Comparison of ENCODE assay signal across 1 cellular context in the genomic region with DNA sequence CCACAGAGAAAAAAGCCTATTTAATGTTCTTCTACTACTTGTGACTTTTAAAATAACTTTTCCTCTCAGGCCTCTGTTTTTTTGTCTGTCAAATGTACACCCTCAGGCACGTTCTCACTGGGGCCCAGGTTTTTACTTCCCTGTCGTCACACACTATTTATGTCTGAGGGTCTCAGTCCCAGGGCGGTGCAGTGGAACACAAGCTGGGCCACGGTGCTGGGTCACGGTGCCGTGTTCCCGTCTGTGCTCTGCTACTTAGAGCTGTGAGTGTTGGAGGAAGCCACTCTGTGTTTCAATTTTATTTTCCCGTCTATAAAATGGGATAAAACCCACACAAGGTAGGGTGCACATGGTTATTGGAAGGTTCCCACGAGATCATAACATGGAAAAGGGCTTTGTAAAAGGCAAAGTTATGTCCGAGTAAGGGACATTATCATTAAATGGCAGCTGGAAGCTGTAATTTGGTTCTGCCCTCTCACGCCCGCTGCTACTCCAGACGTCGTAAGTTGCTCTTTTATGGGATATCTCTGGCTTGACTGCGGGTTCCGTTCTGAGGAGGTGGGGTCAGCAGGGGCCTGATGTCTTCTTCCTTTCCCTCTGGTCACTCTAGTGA.
TF ChIP-seq lines count a peak whose summit lies in the region.

No MANE protein-coding gene starts in this region.

TF ChIP-seq in K562, 482 proteins besides CTCF, POLR2A, EP300 and RAD21 (continued from another document and continues in another):
- TF ChIP-seq RNF219 (CRISPR knock-in tag; IDR thresholded peaks at IDR 0.05) = no peak
- TF ChIP-seq SNAPC5 (CRISPR knock-in tag; IDR thresholded peaks at IDR 0.05) = no peak
- TF ChIP-seq RBM34 (IDR thresholded peaks at IDR 0.05; ENCODE audit: borderline replicate concordance, insufficient read depth, low read length) = no peak
- no peak; the same call in 1 of the 2 replicates for TF ChIP-seq HNRNPUL1 (IDR thresholded peaks at IDR 0.05; ENCODE audit: low read length)
- TF ChIP-seq HDGF (IDR thresholded peaks at IDR 0.05) = no peak; the same call in 1 of the 2 replicates
- TF ChIP-seq ZNF655 (CRISPR knock-in tag; IDR thresholded peaks at IDR 0.05) = no peak
- TF ChIP-seq HOXB6 (CRISPR knock-in tag; IDR thresholded peaks at IDR 0.05; ENCODE audit: borderline replicate concordance) = no peak
- peak in 1 of 3 experiments; percentile 34 for TF ChIP-seq YY1 (IDR thresholded peaks at IDR 0.05; ENCODE audit: borderline replicate concordance in 1 of 3, control insufficient read depth in 1 of 3, extremely low read depth in 1 of 3, insufficient read depth in 3 of 3, insufficient read length in 1 of 3, insufficient replicate concordance in 2 of 3, low read depth in 1 of 3, low read length in 2 of 3)
- no peak for TF ChIP-seq ELF2 (CRISPR knock-in tag; IDR thresholded peaks at IDR 0.05)
- TF ChIP-seq WHSC1 (IDR thresholded peaks at IDR 0.05; ENCODE audit: low read length) = no peak
- no peak for TF ChIP-seq GTF3C2 (IDR thresholded peaks at IDR 0.05; ENCODE audit: borderline replicate concordance, extremely low read depth, insufficient read length)
- TF ChIP-seq, protein P1, sequence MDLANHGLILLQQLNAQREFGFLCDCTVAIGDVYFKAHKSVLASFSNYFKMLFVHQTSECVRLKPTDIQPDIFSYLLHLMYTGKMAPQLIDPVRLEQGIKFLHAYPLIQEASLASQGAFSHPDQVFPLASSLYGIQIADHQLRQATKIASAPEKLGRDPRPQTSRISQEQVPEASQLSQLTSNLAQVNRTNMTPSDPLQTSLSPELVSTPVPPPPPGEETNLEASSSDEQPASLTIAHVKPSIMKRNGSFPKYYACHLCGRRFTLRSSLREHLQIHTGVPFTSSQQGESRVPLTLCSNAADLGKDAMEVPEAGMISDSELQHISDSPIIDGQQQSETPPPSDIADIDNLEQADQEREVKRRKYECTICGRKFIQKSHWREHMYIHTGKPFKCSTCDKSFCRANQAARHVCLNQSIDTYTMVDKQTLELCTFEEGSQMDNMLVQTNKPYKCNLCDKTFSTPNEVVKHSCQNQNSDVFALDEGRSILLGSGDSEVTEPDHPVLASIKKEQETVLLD (IDR thresholded peaks at IDR 0.05) = peak; percentile 68; the same call in 1 of the 2 replicates
- TF ChIP-seq TAL1 (IDR thresholded peaks at IDR 0.05) = no peak
- no peak for TF ChIP-seq OTX1 (CRISPR knock-in tag; IDR thresholded peaks at IDR 0.05)
- no peak for TF ChIP-seq NBN (IDR thresholded peaks at IDR 0.05; ENCODE audit: low read depth)
- no peak for TF ChIP-seq ZNF57 (CRISPR knock-in tag; IDR thresholded peaks at IDR 0.05)
- no peak for TF ChIP-seq PRMT5 (CRISPR knock-in tag; IDR thresholded peaks at IDR 0.05)
- TF ChIP-seq, protein P2, sequence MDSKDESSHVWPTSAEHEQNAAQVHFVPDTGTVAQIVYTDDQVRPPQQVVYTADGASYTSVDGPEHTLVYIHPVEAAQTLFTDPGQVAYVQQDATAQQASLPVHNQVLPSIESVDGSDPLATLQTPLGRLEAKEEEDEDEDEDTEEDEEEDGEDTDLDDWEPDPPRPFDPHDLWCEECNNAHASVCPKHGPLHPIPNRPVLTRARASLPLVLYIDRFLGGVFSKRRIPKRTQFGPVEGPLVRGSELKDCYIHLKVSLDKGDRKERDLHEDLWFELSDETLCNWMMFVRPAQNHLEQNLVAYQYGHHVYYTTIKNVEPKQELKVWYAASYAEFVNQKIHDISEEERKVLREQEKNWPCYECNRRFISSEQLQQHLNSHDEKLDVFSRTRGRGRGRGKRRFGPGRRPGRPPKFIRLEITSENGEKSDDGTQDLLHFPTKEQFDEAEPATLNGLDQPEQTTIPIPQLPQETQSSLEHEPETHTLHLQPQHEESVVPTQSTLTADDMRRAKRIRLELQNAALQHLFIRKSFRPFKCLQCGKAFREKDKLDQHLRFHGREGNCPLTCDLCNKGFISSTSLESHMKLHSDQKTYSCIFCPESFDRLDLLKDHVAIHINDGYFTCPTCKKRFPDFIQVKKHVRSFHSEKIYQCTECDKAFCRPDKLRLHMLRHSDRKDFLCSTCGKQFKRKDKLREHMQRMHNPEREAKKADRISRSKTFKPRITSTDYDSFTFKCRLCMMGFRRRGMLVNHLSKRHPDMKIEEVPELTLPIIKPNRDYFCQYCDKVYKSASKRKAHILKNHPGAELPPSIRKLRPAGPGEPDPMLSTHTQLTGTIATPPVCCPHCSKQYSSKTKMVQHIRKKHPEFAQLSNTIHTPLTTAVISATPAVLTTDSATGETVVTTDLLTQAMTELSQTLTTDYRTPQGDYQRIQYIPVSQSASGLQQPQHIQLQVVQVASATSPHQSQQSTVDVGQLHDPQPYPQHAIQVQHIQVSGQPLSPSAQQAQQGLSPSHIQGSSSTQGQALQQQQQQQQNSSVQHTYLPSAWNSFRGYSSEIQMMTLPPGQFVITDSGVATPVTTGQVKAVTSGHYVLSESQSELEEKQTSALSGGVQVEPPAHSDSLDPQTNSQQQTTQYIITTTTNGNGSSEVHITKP (IDR thresholded peaks at IDR 0.05; ENCODE audit: partially characterized antibody) = peak; percentile 79
- 0 out of 2 replicates have a peak, but pooled peaks have one; percentile 71 for TF ChIP-seq NFRKB (IDR thresholded peaks at IDR 0.05; ENCODE audit: low read depth)
- no peak for TF ChIP-seq TCF7L2 (IDR thresholded peaks at IDR 0.05; ENCODE audit: low read depth, low read length)
- no peak for TF ChIP-seq BCOR (IDR thresholded peaks at IDR 0.05)
- TF ChIP-seq MLX (CRISPR knock-in tag; conservative IDR thresholded peaks at IDR 0.05) = 0 out of 4 replicates have a peak, but pooled peaks of 1 of the 2 experiments have one; percentile 26
- no peak for TF ChIP-seq SETDB1 (IDR thresholded peaks at IDR 0.05; ENCODE audit: low read length)
- TF ChIP-seq HCFC1 (IDR thresholded peaks at IDR 0.05; ENCODE audit: low read depth, low read length) = no peak
- no peak for TF ChIP-seq ZNF282 (CRISPR knock-in tag; IDR thresholded peaks at IDR 0.05)
- TF ChIP-seq NR2C2 (CRISPR knock-in tag; IDR thresholded peaks at IDR 0.05) = no peak
- TF ChIP-seq NR2C2 (tag; IDR thresholded peaks at IDR 0.05) = no peak
- TF ChIP-seq TCFL5 (CRISPR knock-in tag; conservative IDR thresholded peaks at IDR 0.05) = no peak
- TF ChIP-seq ETS2 (tag; IDR thresholded peaks at IDR 0.05; ENCODE audit: borderline replicate concordance, poor library complexity, severe bottlenecking) = no peak
- TF ChIP-seq HNRNPK (IDR thresholded peaks at IDR 0.05; ENCODE audit: low read depth, low read length, poor library complexity, severe bottlenecking) = no peak
- TF ChIP-seq, protein P3, sequence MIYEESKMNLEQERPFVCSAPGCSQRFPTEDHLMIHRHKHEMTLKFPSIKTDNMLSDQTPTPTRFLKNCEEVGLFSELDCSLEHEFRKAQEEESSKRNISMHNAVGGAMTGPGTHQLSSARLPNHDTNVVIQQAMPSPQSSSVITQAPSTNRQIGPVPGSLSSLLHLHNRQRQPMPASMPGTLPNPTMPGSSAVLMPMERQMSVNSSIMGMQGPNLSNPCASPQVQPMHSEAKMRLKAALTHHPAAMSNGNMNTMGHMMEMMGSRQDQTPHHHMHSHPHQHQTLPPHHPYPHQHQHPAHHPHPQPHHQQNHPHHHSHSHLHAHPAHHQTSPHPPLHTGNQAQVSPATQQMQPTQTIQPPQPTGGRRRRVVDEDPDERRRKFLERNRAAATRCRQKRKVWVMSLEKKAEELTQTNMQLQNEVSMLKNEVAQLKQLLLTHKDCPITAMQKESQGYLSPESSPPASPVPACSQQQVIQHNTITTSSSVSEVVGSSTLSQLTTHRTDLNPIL (CRISPR knock-in tag; IDR thresholded peaks at IDR 0.05) = peak; percentile 17; the same call in 1 of the 2 replicates
- no peak for TF ChIP-seq KDM1A (IDR thresholded peaks at IDR 0.05)
- no peak for TF ChIP-seq ZNF780A (CRISPR knock-in tag; IDR thresholded peaks at IDR 0.05)
- TF ChIP-seq ZBTB5 (IDR thresholded peaks at IDR 0.05) = no peak
- no peak for TF ChIP-seq MYNN (IDR thresholded peaks at IDR 0.05)
- no peak for TF ChIP-seq MYNN (CRISPR knock-in tag; IDR thresholded peaks at IDR 0.05)
- no peak for TF ChIP-seq PHB2 (IDR thresholded peaks at IDR 0.05; ENCODE audit: low read depth)
- no peak for TF ChIP-seq ELF4 (CRISPR knock-in tag; IDR thresholded peaks at IDR 0.05)
- TF ChIP-seq HMG20B (CRISPR knock-in tag; IDR thresholded peaks at IDR 0.05) = no peak
- TF ChIP-seq PYGO2 (tag; IDR thresholded peaks at IDR 0.05) = peak; percentile 57; the same call in 1 of the 2 replicates
- TF ChIP-seq ZNF668 (CRISPR knock-in tag; IDR thresholded peaks at IDR 0.05) = peak; percentile 6; the same call in 1 of the 2 replicates
- no peak for TF ChIP-seq FIP1L1 (IDR thresholded peaks at IDR 0.05; ENCODE audit: low read depth, low read length, poor library complexity, severe bottlenecking)
- no peak; the same call in 1 of the 2 replicates for TF ChIP-seq POLR2AphosphoS5 (IDR thresholded peaks at IDR 0.05; ENCODE audit: control insufficient read depth, insufficient read depth, low read depth, low read length)
- no peak for TF ChIP-seq KLF10 (CRISPR knock-in tag; IDR thresholded peaks at IDR 0.05)
- no peak for TF ChIP-seq ZZZ3 (IDR thresholded peaks at IDR 0.05)
- TF ChIP-seq, protein P4, sequence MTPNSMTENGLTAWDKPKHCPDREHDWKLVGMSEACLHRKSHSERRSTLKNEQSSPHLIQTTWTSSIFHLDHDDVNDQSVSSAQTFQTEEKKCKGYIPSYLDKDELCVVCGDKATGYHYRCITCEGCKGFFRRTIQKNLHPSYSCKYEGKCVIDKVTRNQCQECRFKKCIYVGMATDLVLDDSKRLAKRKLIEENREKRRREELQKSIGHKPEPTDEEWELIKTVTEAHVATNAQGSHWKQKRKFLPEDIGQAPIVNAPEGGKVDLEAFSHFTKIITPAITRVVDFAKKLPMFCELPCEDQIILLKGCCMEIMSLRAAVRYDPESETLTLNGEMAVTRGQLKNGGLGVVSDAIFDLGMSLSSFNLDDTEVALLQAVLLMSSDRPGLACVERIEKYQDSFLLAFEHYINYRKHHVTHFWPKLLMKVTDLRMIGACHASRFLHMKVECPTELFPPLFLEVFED (CRISPR knock-in tag; conservative IDR thresholded peaks at IDR 0.05) = no peak
